In the genomic region with DNA sequence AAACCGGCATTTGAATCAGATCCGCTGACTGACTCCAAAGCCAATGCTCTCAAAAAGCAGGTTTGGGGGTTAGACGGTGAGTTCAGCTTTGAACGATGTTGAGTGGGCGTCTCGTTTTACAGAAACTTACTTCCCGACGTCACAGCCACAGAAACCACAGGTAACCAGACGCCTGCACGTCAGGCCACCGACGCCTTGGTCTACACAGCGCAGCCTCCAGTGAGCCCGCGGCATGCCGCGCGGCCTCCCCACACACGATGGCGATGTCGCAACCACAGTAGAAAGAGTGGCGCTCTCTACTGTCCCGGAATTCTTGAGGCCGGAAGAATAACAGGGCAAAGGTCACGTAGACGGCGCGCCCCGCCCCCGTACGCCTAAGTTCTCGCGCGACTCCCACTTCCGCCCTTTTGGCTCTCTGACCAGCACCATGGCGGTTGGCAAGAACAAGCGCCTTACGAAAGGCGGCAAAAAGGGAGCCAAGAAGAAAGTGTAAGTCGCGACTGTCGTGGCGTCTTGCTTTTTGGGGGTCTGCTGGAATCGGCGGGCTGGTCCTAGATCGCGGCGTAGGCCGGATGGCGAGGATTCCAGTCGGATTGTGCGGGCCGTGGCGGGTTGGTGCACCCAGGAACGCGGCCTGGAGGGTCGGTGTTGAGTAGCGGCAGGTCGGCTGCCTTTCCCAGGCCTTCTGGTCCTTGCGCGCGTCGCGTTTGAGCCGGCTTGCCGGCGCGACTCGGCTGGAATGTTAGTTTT, we compare ENCODE assay signal across 8 cellular contexts. TPM values are rescaled to one million over a fixed set of nuclear protein-coding genes. Genes with fewer than 3 reads are reported as not detected.
DNase-seq lines count a peak whose midpoint lies in the region; ATAC-seq, FAIRE-seq and TF ChIP-seq lines count a peak whose summit lies in the region.

A gene (plus strand): TSS at position 403 of the 750 bp plus-strand sequence. CDS start 25 bp downstream, at position 428.

- H3K4me2 ChIP-seq in OCI-LY1 (ENCODE audit: low read length) (peak within 1 kb of the TSS; percentile 76), endothelial cell of umbilical vein (ENCODE audit: insufficient read depth, low read length) (peak within 1 kb of the TSS; percentile 94)

- H3K9ac ChIP-seq in HUES64 (ENCODE audit: low read depth, low read length) (peak within 1 kb of the TSS; percentile 100), OCI-LY1 (ENCODE audit: low read length) (peak within 1 kb of the TSS; percentile 100), endothelial cell of umbilical vein (replicated peaks; ENCODE audit: extremely low read depth, insufficient read depth, low read length) (peak within 1 kb of the TSS; percentile 93)

- H3K79me2 ChIP-seq in OCI-LY1 (ENCODE audit: insufficient read depth, low read length), result peaks cover 28% of the 10 kb centered on the region
- H3K79me2 ChIP-seq in endothelial cell of umbilical vein (ENCODE audit: control insufficient read depth, insufficient read depth, low read length), result peaks cover 39% of the 10 kb centered on the region

- POLR2A ChIA-PET in endothelial cell of umbilical vein (lab: Charles Lee), result interaction anchor here (0.6 to 1.0 kb wide), 3 partner anchors 16 to 1000 kb away, joined by 3 to 6 read pairs (median 3); no protein-coding TSS in a partner anchor

- DNase-seq in D721Med (ENCODE audit: insufficient read length, low spot score) (peak; percentile 58), endothelial cell of umbilical vein (ENCODE audit: low read depth, low spot score) (peak; percentile 99)
- DNase-seq in activated CD8-positive, alpha-beta memory T cell treated with anti-CD3 and anti-CD28 coated beads, Interleukin-2, amount 50 U/mL, for 48 hours, result peak; percentile 99
- DNase-seq in stimulated activated CD8-positive, alpha-beta memory T cell treated with anti-CD3 and anti-CD28 coated beads, Interleukin-4, amount 100 ng/mL, for 24 hours (ENCODE audit: low read depth), result peak; percentile 93

- H3F3A ChIP-seq in OCI-LY1 (ENCODE audit: insufficient read depth, low read length), result no peaks in the 10 kb centered on the region

- CTCF ChIA-PET in endothelial cell of umbilical vein (lab: Charles Lee), result interaction anchor here (1.3 kb wide), 1 partner anchor 9 kb away, joined by 5 read pairs; no protein-coding TSS in a partner anchor

- no peaks in the 10 kb centered on the region for H3K27me3 ChIP-seq in HUES64 (ENCODE audit: insufficient read depth, low read length)
- no peaks in the 10 kb centered on the region for H3K27me3 ChIP-seq in OCI-LY1 (ENCODE audit: insufficient read depth, low read length)
- no peaks in the 10 kb centered on the region for H3K27me3 ChIP-seq in endothelial cell of umbilical vein (ENCODE audit: control insufficient read depth in 2 of 2, insufficient read depth in 2 of 2, low read length in 2 of 2)
- H3K27me3 ChIP-seq in mononuclear cell (ENCODE audit: insufficient read depth, low read length), result no peaks in the 10 kb centered on the region

- TSS peak; percentile 56 for BruUV-seq in endothelial cell of umbilical vein (replicated peaks; lab: Mats Ljungman, UMichigan)

- H3K36me3 ChIP-seq in HUES64 (ENCODE audit: insufficient read depth, low read length) (peaks cover 46% of the 10 kb centered on the region), OCI-LY1 (ENCODE audit: insufficient read depth, low read length) (peaks cover 48% of the 10 kb centered on the region), endothelial cell of umbilical vein (ENCODE audit: control insufficient read depth in 2 of 2, extremely low read depth in 1 of 2, insufficient read depth in 2 of 2, low read length in 2 of 2) (peaks cover 5 to 22% of the 10 kb centered on the region in 2 experiments)

- H3K4me3 ChIP-seq in HUES64 (ENCODE audit: low read length), result peak within 1 kb of the TSS; percentile 82
- H3K4me3 ChIP-seq in OCI-LY1 (ENCODE audit: low read depth, low read length, poor library complexity, severe bottlenecking), result peak within 1 kb of the TSS; percentile 100
- peak within 1 kb of the TSS; percentile 46 to 89 (median 78) for H3K4me3 ChIP-seq in endothelial cell of umbilical vein (replicated peaks in 1 of 3; ENCODE audit: insufficient read depth in 1 of 3, low read depth in 1 of 3, low read length in 3 of 3)
- H3K4me3 ChIP-seq in mononuclear cell (ENCODE audit: low read length), result peak within 1 kb of the TSS; percentile 99

- H4K20me1 ChIP-seq in OCI-LY1 (ENCODE audit: insufficient read depth, low read length) (no peaks in the 10 kb centered on the region), endothelial cell of umbilical vein (replicated peaks; ENCODE audit: control insufficient read depth, extremely low read depth, insufficient read depth, low read length) (peaks cover 4% of the 10 kb centered on the region)

- WGBS in HUES64, result 2% methylated on average over 69 of the region's 69 CpGs

- H3K9me1 ChIP-seq in endothelial cell of umbilical vein (replicated peaks; ENCODE audit: control insufficient read depth, extremely low read depth, insufficient read depth, low read length), result no peaks in the 10 kb centered on the region

- dilution Hi-C loops in endothelial cell of umbilical vein (cut with MboI; ENCODE audit: extremely low pct_ligation_motif_present, low sequenced_read_pairs), result no loop called here

- H3K9me3 ChIP-seq in HUES64 (ENCODE audit: insufficient read depth, low read depth, low read length) (no peaks in the 10 kb centered on the region), OCI-LY1 (ENCODE audit: low read length) (no peaks in the 10 kb centered on the region), endothelial cell of umbilical vein (replicated peaks; ENCODE audit: control insufficient read depth, insufficient read depth, low read length) (no peaks in the 10 kb centered on the region), mononuclear cell (ENCODE audit: low read depth, low read length) (no peaks in the 10 kb centered on the region)

- peak; percentile 93 for ATAC-seq in GM21423 (IDR thresholded peaks at IDR 0.05; ENCODE audit: unreplicated experiment)

- intact Hi-C loops in endothelial cell of umbilical vein (cut with micrococcal nuclease), result loop anchor here (1.0 to 5.0 kb wide), 2 partner anchors 84 to 318 kb away; a partner anchor contains a TSS

- peaks cover 7% of the 10 kb centered on the region; the same call in 1 of the 2 replicates for H3K4me1 ChIP-seq in HUES64 (ENCODE audit: insufficient read depth, low read length)
- peaks cover 32% of the 10 kb centered on the region for H3K4me1 ChIP-seq in OCI-LY1 (ENCODE audit: insufficient read depth, low read length, severe bottlenecking)
- peaks cover 17% of the 10 kb centered on the region for H3K4me1 ChIP-seq in endothelial cell of umbilical vein (ENCODE audit: control insufficient read depth, extremely low read depth, insufficient read depth, low read length)
- peaks cover 35% of the 10 kb centered on the region for H3K4me1 ChIP-seq in mononuclear cell (ENCODE audit: insufficient read depth, low read length)

- TF ChIP-seq POLR2A in endothelial cell of umbilical vein (IDR thresholded peaks at IDR 0.05; ENCODE audit: low read depth, low read length), result peak; percentile 98

- H3K27ac ChIP-seq in HUES64 (ENCODE audit: low read depth, low read length), result peak within 1 kb of the TSS; percentile 94
- peak within 1 kb of the TSS; percentile 86 for H3K27ac ChIP-seq in OCI-LY1 (ENCODE audit: low read depth, low read length, poor library complexity, severe bottlenecking)
- peak within 1 kb of the TSS; percentile 69 for H3K27ac ChIP-seq in endothelial cell of umbilical vein (ENCODE audit: insufficient read depth, low read depth, low read length)

- FAIRE-seq in D721Med (lab: Jason Lieb, UNC) (no peak), endothelial cell of umbilical vein (lab: Jason Lieb, UNC) (peak; percentile 87)

- TF ChIP-seq CTCF in D721Med (IDR thresholded peaks at IDR 0.05; ENCODE audit: insufficient read depth, missing control alignments) (peak; percentile 89), OCI-LY1 (IDR thresholded peaks at IDR 0.05; ENCODE audit: low read length) (peak; percentile 88), endothelial cell of umbilical vein (IDR thresholded peaks at IDR 0.05; ENCODE audit: extremely low read depth in 1 of 2, insufficient read depth in 1 of 2, low read depth in 1 of 2, low read length in 2 of 2) (peak; percentile 94 to 96)

- H2AFZ ChIP-seq in OCI-LY1 (ENCODE audit: low read length) (peak within 1 kb of the TSS; percentile 33; the same call in 1 of the 2 replicates), endothelial cell of umbilical vein (ENCODE audit: low read depth, low read length) (peak within 1 kb of the TSS; percentile 94)

- H3K9me2 ChIP-seq in OCI-LY1 (ENCODE audit: low read depth, low read length), result no peaks in the 10 kb centered on the region

TF ChIP-seq in endothelial cell of umbilical vein, 7 proteins besides CTCF, POLR2A, EP300 and RAD21:
- peak; percentile 99 for TF ChIP-seq POLR2AphosphoS5 (IDR thresholded peaks at IDR 0.05; ENCODE audit: insufficient read depth, low read depth, low read length)
- TF ChIP-seq, protein P1, sequence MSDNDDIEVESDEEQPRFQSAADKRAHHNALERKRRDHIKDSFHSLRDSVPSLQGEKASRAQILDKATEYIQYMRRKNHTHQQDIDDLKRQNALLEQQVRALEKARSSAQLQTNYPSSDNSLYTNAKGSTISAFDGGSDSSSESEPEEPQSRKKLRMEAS (IDR thresholded peaks at IDR 0.05; ENCODE audit: insufficient read depth, insufficient read length), result peak; percentile 15
- no peak for TF ChIP-seq EZH2 (IDR thresholded peaks at IDR 0.05; ENCODE audit: borderline replicate concordance, low read depth, low read length, severe bottlenecking)

RNA-seq across cellular contexts. Expression of the gene that starts here (rescaled TPM):
- polyA plus RNA-seq in HUES64 (2013, experiment 1 of 2), result 2,873 TPM
- 3,063 TPM for polyA plus RNA-seq in HUES64 (2013, experiment 2 of 2)
- total RNA-seq in endothelial cell of umbilical vein (1,468 and 1,494 TPM in 2 replicates), mononuclear cell (5,717 TPM)
- 941 and 1,367 TPM in 2 replicates for polyA plus RNA-seq in endothelial cell of umbilical vein
- polyA plus RNA-seq in endothelial cell of umbilical vein (2011; cell fraction: cytosol; rRNA removed), result 2,000 and 2,225 TPM in 2 replicates
- polyA plus RNA-seq in endothelial cell of umbilical vein (2011; cell fraction: nucleus; rRNA removed), result 622 and 662 TPM in 2 replicates
- 1,816 and 1,843 TPM in 2 replicates for polyA plus RNA-seq in endothelial cell of umbilical vein (2012)
- 290 and 346 TPM in 2 replicates for polyA minus RNA-seq in endothelial cell of umbilical vein
- 418 TPM for polyA minus RNA-seq in endothelial cell of umbilical vein (2011; cell fraction: cytosol; rRNA and poly(A)+ RNA removed)
- 85.3 and 91.2 TPM in 2 replicates for polyA minus RNA-seq in endothelial cell of umbilical vein (2011; cell fraction: nucleus; rRNA and poly(A)+ RNA removed)

Comparison
In these comparisons a context has a peak if more than half of its experiments do, and no peak if none do; other contexts are left out.
1. Peak in every context shown above with its lines: DNase-seq, ATAC-seq, H3K4me3 ChIP-seq and H3K27ac ChIP-seq.